8 cellular contexts compared by ENCODE assay signal in the genomic region with DNA sequence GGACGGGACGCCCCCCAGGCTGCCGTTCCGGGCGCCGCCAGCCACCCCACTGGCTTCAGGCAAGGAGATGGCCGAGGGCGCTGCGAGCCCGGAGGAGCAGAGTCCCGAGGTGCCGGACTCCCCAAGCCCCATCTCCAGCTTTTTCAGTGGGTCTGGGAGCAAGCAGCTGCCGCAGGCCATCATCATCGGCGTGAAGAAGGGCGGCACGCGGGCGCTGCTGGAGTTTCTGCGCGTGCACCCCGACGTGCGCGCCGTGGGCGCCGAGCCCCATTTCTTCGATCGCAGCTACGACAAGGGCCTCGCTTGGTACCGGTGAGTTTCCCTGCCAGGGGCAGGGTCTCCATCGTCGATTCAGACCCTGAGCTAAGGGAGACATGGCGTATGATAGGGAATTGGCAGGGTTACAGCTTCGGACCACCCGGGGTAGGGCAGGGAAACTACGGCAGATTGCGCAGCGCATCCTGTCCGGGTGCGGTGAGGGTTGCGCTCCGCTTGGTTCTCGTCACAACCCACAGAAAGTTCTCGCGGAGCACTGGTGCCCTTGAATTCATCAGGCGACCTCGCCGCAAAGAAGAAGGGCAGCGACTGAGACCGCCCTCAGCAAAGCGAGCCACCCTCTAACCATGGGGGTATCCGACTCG. TPM values are rescaled to one million over a fixed set of nuclear protein-coding genes. Genes with fewer than 3 reads are reported as not detected.
DNase-seq lines count a peak whose midpoint lies in the region; ATAC-seq and TF ChIP-seq lines count a peak whose summit lies in the region.

No MANE protein-coding gene starts in this region.

- in situ Hi-C loops in GM13976 (cut with MboI; ENCODE audit: low sequenced_read_pairs, unreplicated experiment), result no loop called here

- H3K27me3 Mint-ChIP-seq in osteocyte (ENCODE audit: unreplicated experiment), result no peaks in the 10 kb centered on the region

- TF ChIP-seq CTCF in GM13976 (IDR thresholded peaks at IDR 0.05; ENCODE audit: borderline replicate concordance, control extremely low read depth, extremely low read depth, insufficient read depth, missing control alignments), result no peak
- TF ChIP-seq CTCF in osteocyte (IDR thresholded peaks at IDR 0.05), result no peak

- peak overlapping the region; percentile 90 for H3K27ac Mint-ChIP-seq in osteocyte (ENCODE audit: unreplicated experiment)

- peaks cover 7% of the 10 kb centered on the region for H3K36me3 Mint-ChIP-seq in osteocyte (ENCODE audit: unreplicated experiment)

- DNase-seq in GM13976 (ENCODE audit: low spot score), result peak; percentile 54
- peak; percentile 59 for DNase-seq in LHCN-M2 (ENCODE audit: low read depth)
- DNase-seq in activated T-cell treated with anti-CD3 and anti-CD28 coated beads for 4 hours, result peak; percentile 47
- peak; percentile 63 for DNase-seq in fibroblast of gingiva (ENCODE audit: low read depth)
- peak; percentile 83 for DNase-seq in osteocyte (ENCODE audit: extremely low spot score, unreplicated experiment)

- peaks cover 56% of the 10 kb centered on the region for H3K4me1 Mint-ChIP-seq in osteocyte (ENCODE audit: unreplicated experiment)

- H3K9me3 Mint-ChIP-seq in osteocyte (ENCODE audit: unreplicated experiment), result no peaks in the 10 kb centered on the region

- no peak for ATAC-seq in HG03520 (IDR thresholded peaks at IDR 0.05; ENCODE audit: unreplicated experiment)
- no peak for ATAC-seq in HG03039 (IDR thresholded peaks at IDR 0.05; ENCODE audit: unreplicated experiment)
- no peak for ATAC-seq in HG02678 (IDR thresholded peaks at IDR 0.05; ENCODE audit: unreplicated experiment)

- peak overlapping the region; percentile 98 for H3K4me3 Mint-ChIP-seq in osteocyte (ENCODE audit: unreplicated experiment)

RNA-seq across cellular contexts. Expression of gene HS3ST3B1, which starts 1.0 kb away (rescaled TPM):
- 6.9 and 7.7 TPM in 2 replicates for total RNA-seq in LHCN-M2 (2014; rRNA removed)
- polyA plus RNA-seq in LHCN-M2 (2012), result 2.3 TPM
- 76.9 and 77.0 TPM in 2 replicates for total RNA-seq in osteocyte
